In genomic region chr16:11016524-11016988, GRCh38 we compare ENCODE assay signal across 15 cellular contexts.
DNase-seq lines count a peak whose midpoint lies in the region; ATAC-seq and TF ChIP-seq lines count a peak whose summit lies in the region.
"Had no signal": no experiment of that assay in that cellular context is flagged by ENCODE, and none has a peak within 500 bp of the region (broad histone marks: within the 10 kb centered on the region; RNA-seq: fewer than 3 reads in every experiment).

No MANE protein-coding gene starts in this region.

- intact Hi-C loops in HCT116 (cut with micrococcal nuclease) (no loop called here), mucosa of descending colon (cut with DNase I, micrococcal nuclease) (no loop called here)
- intact Hi-C loops in activated T-helper 2 cell treated with anti-CD3 and anti-CD28 coated beads, Interferon-gamma antibody, Interleukin-2, Interleukin-4, amounts not matched to agents 10 μg/mL and 5 μg/mL and 100 μg/mL, durations not matched to agents 14 hours and 24 hours and 36 hours (cut with micrococcal nuclease) = no loop called here

- DNase-seq in AG08396 (ENCODE audit: low spot score) = peak; percentile 49
- DNase-seq in HCT116 (ENCODE audit: low read depth, low spot score) = no peak
- DNase-seq in activated T-helper 2 cell treated with anti-CD3 and anti-CD28 coated beads, Interferon-gamma antibody, Interleukin-2, Interleukin-4, amounts not matched to agents 10 μg/mL and 5 μg/mL and 100 μg/mL, durations not matched to agents 14 hours and 24 hours and 36 hours (ENCODE audit: low spot score) = no peak
- peak in 1 of 3 donors; percentile 23 for DNase-seq in mucosa of descending colon
- DNase-seq in H7 = no peak
- DNase-seq in NCI-H2171 (lab: John Stamatoyannopoulos, UW) = no peak
- DNase-seq: aorta, midbrain, NCI-H510A treated with DMSO at 0.1 percent for 48 hours had no signal

- no peak overlapping the region for H2AFZ ChIP-seq in HCT116 (ENCODE audit: low read depth, low read length, poor library complexity, severe bottlenecking)
- H2AFZ ChIP-seq: parathyroid adenoma had no signal

- H3K4me3 ChIP-seq in HCT116 (replicated peaks in 1 of 2; ENCODE audit: low read depth in 1 of 2, low read length in 2 of 2) (peak overlapping the region; percentile 2 to 35; a peak in 2 of 4 replicates), mucosa of descending colon (no peak overlapping the region), H7 (ENCODE audit: insufficient read depth, low read depth, low read length) (no peak overlapping the region)
- H3K4me3 ChIP-seq: tibial nerve had no signal

- BruUV-seq in HCT116 (replicated peaks; lab: Mats Ljungman, UMichigan) = no TSS peak

- H3K9me3 ChIP-seq in HCT116 (ENCODE audit: control insufficient read depth in 1 of 2, insufficient read depth in 1 of 2, low read depth in 1 of 2, low read length in 2 of 2) = no peaks in the 10 kb centered on the region
- no peaks in the 10 kb centered on the region for H3K9me3 ChIP-seq in mucosa of descending colon
- H3K9me3 ChIP-seq: tibial nerve had no signal

- H3K36me3 ChIP-seq in HCT116 (ENCODE audit: control insufficient read depth in 1 of 2, insufficient read depth in 2 of 2, low read length in 2 of 2) = no peaks in the 10 kb centered on the region
- no peaks in the 10 kb centered on the region for H3K36me3 ChIP-seq in mucosa of descending colon (ENCODE audit: low read depth)
- H3K36me3 ChIP-seq in H7 (replicated peaks; ENCODE audit: control insufficient read depth, insufficient read depth, low read length) = peaks cover 1% of the 10 kb centered on the region

- H3K9me3 Mint-ChIP-seq in activated T-helper 2 cell treated with anti-CD3 and anti-CD28 coated beads, Interferon-gamma antibody, Interleukin-2, Interleukin-4, amounts not matched to agents 10 μg/mL and 5 μg/mL and 100 μg/mL, durations not matched to agents 14 hours and 24 hours and 36 hours = no peaks in the 10 kb centered on the region
- H3K9me3 Mint-ChIP-seq: CD14-positive monocyte had no signal

- peaks cover 33% of the 10 kb centered on the region for H3K4me1 Mint-ChIP-seq in activated T-helper 2 cell treated with anti-CD3 and anti-CD28 coated beads, Interferon-gamma antibody, Interleukin-2, Interleukin-4, amounts not matched to agents 10 μg/mL and 5 μg/mL and 100 μg/mL, durations not matched to agents 14 hours and 24 hours and 36 hours (ENCODE audit: low read depth)
- H3K4me1 Mint-ChIP-seq: CD14-positive monocyte had no signal

- no peak overlapping the region for H3K4me3 Mint-ChIP-seq in activated T-helper 2 cell treated with anti-CD3 and anti-CD28 coated beads, Interferon-gamma antibody, Interleukin-2, Interleukin-4, amounts not matched to agents 10 μg/mL and 5 μg/mL and 100 μg/mL, durations not matched to agents 14 hours and 24 hours and 36 hours (ENCODE audit: low read depth)
- H3K4me3 Mint-ChIP-seq: activated CD4-positive, alpha-beta T cell treated with anti-CD3 and anti-CD28 coated beads for 36 hours; CD14-positive monocyte had no signal

- CTCF ChIA-PET in HCT116 (lab: Charles Lee) = no interaction called here

- no peaks in the 10 kb centered on the region for H3K27me3 Mint-ChIP-seq in activated T-helper 2 cell treated with anti-CD3 and anti-CD28 coated beads, Interferon-gamma antibody, Interleukin-2, Interleukin-4, amounts not matched to agents 10 μg/mL and 5 μg/mL and 100 μg/mL, durations not matched to agents 14 hours and 24 hours and 36 hours (ENCODE audit: low read depth)
- H3K27me3 Mint-ChIP-seq: activated CD4-positive, alpha-beta T cell treated with anti-CD3 and anti-CD28 coated beads for 36 hours had no signal

- H3K9ac ChIP-seq in HCT116 (ENCODE audit: low read length) = peak overlapping the region; percentile 29
- H3K9ac ChIP-seq: parathyroid adenoma had no signal

- H3K27ac Mint-ChIP-seq in activated T-helper 2 cell treated with anti-CD3 and anti-CD28 coated beads, Interferon-gamma antibody, Interleukin-2, Interleukin-4, amounts not matched to agents 10 μg/mL and 5 μg/mL and 100 μg/mL, durations not matched to agents 14 hours and 24 hours and 36 hours = peak overlapping the region; percentile 33
- H3K27ac Mint-ChIP-seq: CD14-positive monocyte had no signal

- H3K27ac ChIP-seq in HCT116 (ENCODE audit: low read depth, low read length) = no peak overlapping the region
- H3K27ac ChIP-seq: parathyroid adenoma had no signal

- no peak for TF ChIP-seq POLR2A in HCT116 (IDR thresholded peaks at IDR 0.05; ENCODE audit: borderline replicate concordance, extremely low read depth, insufficient read depth, insufficient read length)

- no peaks in the 10 kb centered on the region for H3K79me2 ChIP-seq in HCT116 (ENCODE audit: insufficient read depth, low read length)
- H3K79me2 ChIP-seq: parathyroid adenoma had no signal

- peaks cover 20 to 21% of the 10 kb centered on the region in 2 experiments for H3K4me1 ChIP-seq in HCT116 (ENCODE audit: control insufficient read depth in 1 of 2, insufficient read depth in 2 of 2, low read length in 2 of 2)
- H3K4me1 ChIP-seq in mucosa of descending colon (ENCODE audit: low read depth) = peaks cover 4% of the 10 kb centered on the region
- H3K4me1 ChIP-seq: parathyroid adenoma had no signal

- RAD21 ChIA-PET in HCT116 (lab: Charles Lee; ENCODE audit: low non-redundant PET in 1 of 2, low total read pairs in 2 of 2, uncharacterized antibody in 2 of 2, unreplicated experiment in 2 of 2) = no interaction called here

- peak; percentile 89 for ATAC-seq in HCT116
- peak; percentile 71 for ATAC-seq in mucosa of descending colon
- ATAC-seq in HG02588 (IDR thresholded peaks at IDR 0.05; ENCODE audit: unreplicated experiment) = no peak
- no peak for ATAC-seq in HG02798 (IDR thresholded peaks at IDR 0.05; ENCODE audit: poor library complexity, unreplicated experiment)

- H3K27me3 ChIP-seq in HCT116 (ENCODE audit: insufficient read depth, low read length) (no peaks in the 10 kb centered on the region), H7 (ENCODE audit: control insufficient read depth, insufficient read depth, low read length) (no peaks in the 10 kb centered on the region)
- H3K27me3 ChIP-seq: tibial nerve had no signal

- TF ChIP-seq CTCF in HCT116 (IDR thresholded peaks at IDR 0.05 in 2 of 3, conservative IDR thresholded peaks at IDR 0.05 in 1 of 3; ENCODE audit: borderline replicate concordance in 1 of 3, insufficient read depth in 1 of 3, low read depth in 2 of 3, low read length in 2 of 3) (no peak), mucosa of descending colon (IDR thresholded peaks at IDR 0.05) (no peak)

- H3K4me2 ChIP-seq in HCT116 (ENCODE audit: low read length) = peak overlapping the region; percentile 78

- no peaks in the 10 kb centered on the region for H4K20me1 ChIP-seq in HCT116 (ENCODE audit: insufficient read depth)

- peaks cover 55% of the 10 kb centered on the region for H3K36me3 Mint-ChIP-seq in activated T-helper 2 cell treated with anti-CD3 and anti-CD28 coated beads, Interferon-gamma antibody, Interleukin-2, Interleukin-4, amounts not matched to agents 10 μg/mL and 5 μg/mL and 100 μg/mL, durations not matched to agents 14 hours and 24 hours and 36 hours (ENCODE audit: low read depth)

- POLR2A ChIA-PET in HCT116 (lab: Charles Lee) = no interaction called here

- TF ChIP-seq RAD21 in HCT116 (IDR thresholded peaks at IDR 0.05; ENCODE audit: low read depth) = no peak

- no peaks in the 10 kb centered on the region for H3K9me2 ChIP-seq in HCT116 (ENCODE audit: insufficient read depth)

TF ChIP-seq in HCT116, 20 proteins besides CTCF, POLR2A, EP300 and RAD21 (continues in another document):
- TF ChIP-seq TCF7L2 (IDR thresholded peaks at IDR 0.05; ENCODE audit: borderline replicate concordance, extremely low read depth, insufficient read depth, insufficient read length) (no peak), FOSL1 (IDR thresholded peaks at IDR 0.05; ENCODE audit: low read depth) (no peak), SRF (IDR thresholded peaks at IDR 0.05; ENCODE audit: low read depth) (no peak), ELF1 (IDR thresholded peaks at IDR 0.05; ENCODE audit: borderline replicate concordance, low read depth) (no peak), EGR1 (IDR thresholded peaks at IDR 0.05; ENCODE audit: low read depth) (no peak), EZH2phosphoT487 (IDR thresholded peaks at IDR 0.05; ENCODE audit: borderline replicate concordance) (no peak), EZH2 (IDR thresholded peaks at IDR 0.05) (no peak), JUND (IDR thresholded peaks at IDR 0.05) (no peak), ZNF274 (IDR thresholded peaks at IDR 0.05; ENCODE audit: low read depth, low read length) (no peak), SIN3A (IDR thresholded peaks at IDR 0.05; ENCODE audit: low read depth) (no peak), REST (IDR thresholded peaks at IDR 0.05; ENCODE audit: low read depth) (no peak), YY1 (IDR thresholded peaks at IDR 0.05; ENCODE audit: extremely low read depth, insufficient replicate concordance, low read depth, low read length) (no peak)
- TF ChIP-seq, protein P1, sequence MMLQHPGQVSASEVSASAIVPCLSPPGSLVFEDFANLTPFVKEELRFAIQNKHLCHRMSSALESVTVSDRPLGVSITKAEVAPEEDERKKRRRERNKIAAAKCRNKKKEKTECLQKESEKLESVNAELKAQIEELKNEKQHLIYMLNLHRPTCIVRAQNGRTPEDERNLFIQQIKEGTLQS (IDR thresholded peaks at IDR 0.05) = no peak

Comparison
In these comparisons a context has a peak if more than half of its experiments do, and no peak if none do; other contexts are left out.
1. ATAC-seq: peak in HCT116 (single experiment) and mucosa of descending colon (single experiment); none in HG02588 (single experiment) and HG02798 (single experiment).
2. H3K4me3 ChIP-seq: peak in HCT116 (2 of 2); none in mucosa of descending colon (single experiment) and H7 (single experiment).